15 cellular contexts compared by ENCODE assay signal in genomic region chr10:45427305-45427955, GRCh38. TPM values are rescaled to one million over a fixed set of nuclear protein-coding genes. Genes with fewer than 3 reads are reported as not detected.
"Had no signal": no experiment of that assay in that cellular context is flagged by ENCODE, and none has a peak within 500 bp of the region (broad histone marks: within the 10 kb centered on the region; RNA-seq: fewer than 3 reads in every experiment).

No MANE protein-coding gene starts in this region.

- H3K27ac ChIP-seq: dorsolateral prefrontal cortex, prostate gland, transverse colon had no signal

- H3K9me3 ChIP-seq: prostate gland, transverse colon had no signal

- ATAC-seq: activated CD4-positive, CD25-positive, alpha-beta regulatory T cell treated with anti-CD3 and anti-CD28 coated beads, Interleukin-2, amount 50 U/mL, for 24 hours; activated T-cell treated with anti-CD3 and anti-CD28 coated beads, Interleukin-2, amount 50 U/mL, for 4 hours; esophagus mucosa; natural killer cell had no signal

- H3K4me3 ChIP-seq: prostate gland, transverse colon had no signal

- H3K4me1 ChIP-seq: prostate gland, transverse colon had no signal

- H3K36me3 ChIP-seq: prostate gland, transverse colon had no signal

- DNase-seq: activated CD4-positive, alpha-beta memory T cell treated with anti-CD3 and anti-CD28 coated beads for 36 hours; activated gamma-delta T cell treated with Interleukin-2 at 50 U/mL for 16 hours; activated naive CD8-positive, alpha-beta T cell treated with anti-CD3 and anti-CD28 coated beads for 36 hours; activated T-cell treated with anti-CD3 and anti-CD28 coated beads, Interleukin-2, amount 50 U/mL, for 4 hours; dorsolateral prefrontal cortex; immature natural killer cell; natural killer cell; nucleus accumbens; stimulated activated CD4-positive, alpha-beta T cell treated with anti-CD3 and anti-CD28 coated beads, Interleukin-15, amount 100 ng/mL, for 24 hours; stimulated activated CD4-positive, alpha-beta T cell treated with anti-CD3 and anti-CD28 coated beads, Interleukin-4, amount 100 ng/mL, for 24 hours; transverse colon had no signal

RNA-seq across cellular contexts. Expression of gene ALOX5, which starts 53.4 kb away (rescaled TPM):
- total RNA-seq: glomerular endothelial cell had no signal
